8 cellular contexts compared by ENCODE assay signal in genomic region chr19:2627319-2627829, GRCh38.
DNase-seq lines count a peak whose midpoint lies in the region; ATAC-seq and TF ChIP-seq lines count a peak whose summit lies in the region.

No MANE protein-coding gene starts in this region.

- no peak for TF ChIP-seq CTCF in activated CD8-positive, alpha-beta T cell treated with anti-CD3 and anti-CD28 coated beads for 36 hours (IDR thresholded peaks at IDR 0.05)
- no peak for TF ChIP-seq CTCF in osteoblast (IDR thresholded peaks at IDR 0.05; ENCODE audit: extremely low read depth, low read depth, low read length)

- no peaks in the 10 kb centered on the region for H3K36me3 ChIP-seq in CD8-positive, alpha-beta memory T cell (ENCODE audit: insufficient read depth, low read length)
- H3K36me3 ChIP-seq in osteoblast (ENCODE audit: insufficient read depth, low read length), result no peaks in the 10 kb centered on the region

- H4K20me1 ChIP-seq in osteoblast (ENCODE audit: insufficient read depth, low read length), result no peaks in the 10 kb centered on the region

- H3K27ac ChIP-seq in CD8-positive, alpha-beta memory T cell (ENCODE audit: low read depth, low read length), result no peak overlapping the region
- peak overlapping the region; percentile 92 for H3K27ac ChIP-seq in osteoblast (ENCODE audit: low read depth, low read length)

- H3K4me2 ChIP-seq in osteoblast (ENCODE audit: insufficient read depth, low read length), result peak overlapping the region; percentile 45

- H3K4me1 ChIP-seq in CD8-positive, alpha-beta memory T cell (ENCODE audit: insufficient read depth, low read length), result peaks cover 24% of the 10 kb centered on the region
- peaks cover 12% of the 10 kb centered on the region for H3K4me1 ChIP-seq in osteoblast (ENCODE audit: insufficient read depth, low read length)

- intact Hi-C loops in activated CD8-positive, alpha-beta T cell treated with anti-CD3 and anti-CD28 coated beads for 36 hours (cut with micrococcal nuclease), result no loop called here

- no peaks in the 10 kb centered on the region for H3K79me2 ChIP-seq in osteoblast (ENCODE audit: insufficient read depth, low read length)

- H3K36me3 Mint-ChIP-seq in CD8-positive, alpha-beta memory T cell, result peaks cover 0 to 7% (median 0%) of the 10 kb centered on the region in 3 donors
- H3K36me3 Mint-ChIP-seq in activated CD8-positive, alpha-beta T cell treated with anti-CD3 and anti-CD28 coated beads for 36 hours (ENCODE audit: low read depth), result peaks cover 14% of the 10 kb centered on the region

- ATAC-seq in HG03354 (IDR thresholded peaks at IDR 0.05; ENCODE audit: poor library complexity, severe bottlenecking, unreplicated experiment), result peak; percentile 50
- ATAC-seq in activated CD8-positive, alpha-beta T cell treated with anti-CD3 and anti-CD28 coated beads for 36 hours, result peak; percentile 77
- no peak for ATAC-seq in HG03460 (IDR thresholded peaks at IDR 0.05; ENCODE audit: unreplicated experiment)
- ATAC-seq in HG03521 (IDR thresholded peaks at IDR 0.05; ENCODE audit: unreplicated experiment), result no peak

- no peaks in the 10 kb centered on the region for H3K27me3 ChIP-seq in CD8-positive, alpha-beta memory T cell (ENCODE audit: insufficient read depth, low read length, poor library complexity, severe bottlenecking)
- H3K27me3 ChIP-seq in osteoblast (ENCODE audit: insufficient read depth, low read length), result no peaks in the 10 kb centered on the region

- H3K9me3 Mint-ChIP-seq in CD8-positive, alpha-beta memory T cell, result peaks cover 0 to 2% (median 2%) of the 10 kb centered on the region in 5 donors
- H3K9me3 Mint-ChIP-seq in activated CD8-positive, alpha-beta T cell treated with anti-CD3 and anti-CD28 coated beads for 36 hours, result peaks cover 32% of the 10 kb centered on the region

- H3K4me3 Mint-ChIP-seq in CD8-positive, alpha-beta memory T cell, result peak overlapping the region in 1 of 7 donors; percentile 20
- no peak overlapping the region for H3K4me3 Mint-ChIP-seq in activated CD8-positive, alpha-beta T cell treated with anti-CD3 and anti-CD28 coated beads for 36 hours

- no peak overlapping the region for H3K4me3 ChIP-seq in CD8-positive, alpha-beta memory T cell (ENCODE audit: low read length)
- peak overlapping the region; percentile 38 for H3K4me3 ChIP-seq in osteoblast (ENCODE audit: insufficient read depth, low read length)

- H3K27ac Mint-ChIP-seq in CD8-positive, alpha-beta memory T cell, result peak overlapping the region; percentile 29 to 93 (median 68)
- H3K27ac Mint-ChIP-seq in activated CD8-positive, alpha-beta T cell treated with anti-CD3 and anti-CD28 coated beads for 36 hours, result peak overlapping the region; percentile 78

- H3K27me3 Mint-ChIP-seq in CD8-positive, alpha-beta memory T cell, result peaks cover 0 to 1% of the 10 kb centered on the region in 2 donors
- no peaks in the 10 kb centered on the region for H3K27me3 Mint-ChIP-seq in activated CD8-positive, alpha-beta T cell treated with anti-CD3 and anti-CD28 coated beads for 36 hours

- peaks cover 38 to 51% (median 39%) of the 10 kb centered on the region in 3 donors for H3K4me1 Mint-ChIP-seq in CD8-positive, alpha-beta memory T cell
- H3K4me1 Mint-ChIP-seq in activated CD8-positive, alpha-beta T cell treated with anti-CD3 and anti-CD28 coated beads for 36 hours (ENCODE audit: low read depth), result peaks cover 33% of the 10 kb centered on the region

- no peak for DNase-seq in CD8-positive, alpha-beta memory T cell
- peak; percentile 65 for DNase-seq in activated CD8-positive, alpha-beta T cell treated with anti-CD3 and anti-CD28 coated beads for 36 hours
- DNase-seq in fibroblast of the conjunctiva (ENCODE audit: low read depth) (peak; percentile 91), osteoblast (ENCODE audit: insufficient read length, low spot score, missing footprints) (peak; percentile 99), SKM-1 treated with dmso at 0.1 percent for 144 hours (lab: John Stamatoyannopoulos, UW; ENCODE audit: unreplicated experiment) (no peak)

- CTCF ChIA-PET in CD8-positive, alpha-beta memory T cell (lab: Charles Lee), result interaction anchor here (1.2 to 10.1 kb wide), 3 partner anchors 9 to 21 kb away, joined by 3 to 152 read pairs (median 14); no protein-coding TSS in a partner anchor
- CTCF ChIA-PET in activated CD8-positive, alpha-beta T cell treated with anti-CD3 and anti-CD28 coated beads for 36 hours (lab: Charles Lee), result interaction anchor here (1.0 to 2.5 kb wide), 8 partner anchors 9 to 323 kb away, joined by 3 to 18 read pairs (median 5); partner anchors contain the start of gene GADD45B

- peaks cover 6% of the 10 kb centered on the region for H3K9me3 ChIP-seq in CD8-positive, alpha-beta memory T cell (ENCODE audit: low read length)
- H3K9me3 ChIP-seq in osteoblast (ENCODE audit: low read depth, low read length), result peaks cover 6% of the 10 kb centered on the region

- H2AFZ ChIP-seq in osteoblast (ENCODE audit: low read length), result no peak overlapping the region

- POLR2A ChIA-PET in CD8-positive, alpha-beta memory T cell (lab: Charles Lee), result interaction anchor here (0.5 to 1.7 kb wide), 4 partner anchors 45 to 462 kb away, joined by 3 to 9 read pairs (median 4); partner anchors contain the start of gene GADD45B
- POLR2A ChIA-PET in activated CD8-positive, alpha-beta T cell treated with anti-CD3 and anti-CD28 coated beads for 36 hours (lab: Charles Lee), result interaction anchor here (1.3 to 1.7 kb wide), 4 partner anchors 9 to 151 kb away, joined by 4 to 8 read pairs (median 5); partner anchors contain the start of gene GADD45B

Comparison
In these comparisons a context has a peak if more than half of its experiments do, and no peak if none do; other contexts are left out.
1. DNase-seq: peak in activated CD8-positive, alpha-beta T cell treated with anti-CD3 and anti-CD28 coated beads for 36 hours (single experiment), fibroblast of the conjunctiva (single experiment) and osteoblast (single experiment); none in CD8-positive, alpha-beta memory T cell (0 of 5) and SKM-1 treated with dmso at 0.1 percent for 144 hours (single experiment).
2. ATAC-seq: peak in HG03354 (single experiment) and activated CD8-positive, alpha-beta T cell treated with anti-CD3 and anti-CD28 coated beads for 36 hours (single experiment); none in HG03460 (single experiment) and HG03521 (single experiment).